In the genomic region with DNA sequence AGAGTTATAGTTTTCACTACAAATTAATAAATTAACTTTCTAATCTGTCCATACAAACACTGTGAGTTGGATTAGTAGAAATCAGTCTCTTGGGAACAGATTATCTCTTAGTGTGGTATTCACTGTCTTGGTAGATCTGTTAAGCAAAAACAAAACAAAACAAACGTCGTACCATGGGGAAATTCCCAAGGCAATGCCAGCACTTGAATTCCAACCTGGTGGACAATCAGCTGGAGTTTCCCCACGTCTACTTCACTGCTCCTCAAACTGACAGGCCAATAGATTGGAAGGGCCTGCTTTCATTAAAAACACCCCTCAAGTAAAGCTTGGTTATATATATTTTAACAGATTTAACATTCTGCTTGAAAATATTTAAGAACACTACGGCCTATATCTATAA, we compare ENCODE assay signal across 18 cellular contexts. TPM values are rescaled to one million over a fixed set of nuclear protein-coding genes. Genes with fewer than 3 reads are reported as not detected.
A peak's percentile ranks its signal among the peaks of the same experiment; 100 is the strongest.
DNase-seq lines count a peak whose midpoint lies in the region; ATAC-seq and TF ChIP-seq lines count a peak whose summit lies in the region.
"Had no signal": no experiment of that assay in that cellular context is flagged by ENCODE, and none has a peak within 500 bp of the region (broad histone marks: within the 10 kb centered on the region; RNA-seq: fewer than 3 reads in every experiment).

No MANE protein-coding gene starts in this region.

- WGBS in testis, 2 donors = 42 to 58% methylated on average over 4 of the region's 4 CpGs

- H3K9me3 ChIP-seq in adipocyte (ENCODE audit: control insufficient read depth, low read length) = no peaks in the 10 kb centered on the region
- H3K9me3 ChIP-seq in testis = no peaks in the 10 kb centered on the region
- H3K9me3 ChIP-seq: BE2C, SJSA1 had no signal

- H3K9ac ChIP-seq in adipocyte (ENCODE audit: low read length) = no peak overlapping the region

- peaks cover 65% of the 10 kb centered on the region for H3K36me3 ChIP-seq in adipocyte (ENCODE audit: control insufficient read depth, insufficient read depth, low read length, severe bottlenecking)
- no peaks in the 10 kb centered on the region for H3K36me3 ChIP-seq in testis (ENCODE audit: low read depth, missing control alignments)

- no peak for TF ChIP-seq POLR2A in testis (IDR thresholded peaks at IDR 0.05)

- H3K27ac ChIP-seq in testis = no peak overlapping the region
- H3K27ac ChIP-seq: HL-60, RWPE1, SJSA1 had no signal

- peak; percentile 11 for DNase-seq in Daoy (ENCODE audit: low read depth)
- peak; percentile 19 for DNase-seq in adipocyte (ENCODE audit: low read depth)
- DNase-seq in epithelial cell of proximal tubule (ENCODE audit: low read depth) = peak; percentile 38
- DNase-seq in pulmonary artery endothelial cell (ENCODE audit: low read depth, low spot score) = peak; percentile 3
- no peak for DNase-seq in testis
- no peak for DNase-seq in NCI-H510A treated with DMSO at 0.1 percent for 48 hours (lab: John Stamatoyannopoulos, UW)
- DNase-seq: BE2C; CD4-positive, alpha-beta T cell; H9; NCI-H1105; NCI-H187; NCI-H345; NCI-H526 treated with DMSO at 0.1 percent for 48 hours; OCI-M1 had no signal

- ATAC-seq in HG02885 (IDR thresholded peaks at IDR 0.05; ENCODE audit: poor library complexity, unreplicated experiment) = no peak

- TF ChIP-seq CTCF in epithelial cell of proximal tubule (conservative IDR thresholded peaks at IDR 0.05; ENCODE audit: low read depth, low read length) (no peak), testis (IDR thresholded peaks at IDR 0.05) (no peak)

- intact Hi-C loops in testis (cut with DNase I; ENCODE audit: low total_unique reads) = no loop called here

- H3K4me3 ChIP-seq in adipocyte (ENCODE audit: low read length) (no peak overlapping the region), epithelial cell of proximal tubule (ENCODE audit: low read depth, low read length) (no peak overlapping the region), testis (no peak overlapping the region)
- H3K4me3 ChIP-seq: SJSA1 had no signal

- H3K4me1 ChIP-seq in adipocyte (ENCODE audit: control insufficient read depth, insufficient read depth, low read length) (peaks cover 12% of the 10 kb centered on the region), testis (no peaks in the 10 kb centered on the region)
- H3K4me1 ChIP-seq: BE2C had no signal

- H3K27me3 ChIP-seq in adipocyte (replicated peaks; ENCODE audit: control insufficient read depth, insufficient read depth, low read length) (no peaks in the 10 kb centered on the region), testis (no peaks in the 10 kb centered on the region)
- H3K27me3 ChIP-seq: BE2C, SJSA1 had no signal

RNA-seq across cellular contexts. Expression of a gene that starts 31.9 kb away (rescaled TPM):
- total RNA-seq in Daoy (2014; rRNA removed; shearing (Covaris generic)) = 31.9 and 41.6 TPM in 2 replicates
- total RNA-seq in epithelial cell of proximal tubule (6.3 and 13.8 TPM in 2 replicates), pulmonary artery endothelial cell (14.0 and 23.2 TPM in 2 replicates), testis (10 to 100 TPM; 44.7 to 47.6 TPM)
- polyA plus RNA-seq in testis (ENCODE audit: insufficient read depth, low read depth, low replicate concordance) = 20.0 TPM

RNA-seq across cellular contexts. Expression of a gene that starts 32.0 kb away (rescaled TPM):
- total RNA-seq in Daoy (2014; rRNA removed; shearing (Covaris generic)) = 105 and 106 TPM in 2 replicates
- total RNA-seq in epithelial cell of proximal tubule = 15.0 and 16.9 TPM in 2 replicates
- 37.4 and 51.2 TPM in 2 replicates for total RNA-seq in pulmonary artery endothelial cell
- total RNA-seq in testis = 10 to 100 TPM; 15.6 to 21.9 TPM
- polyA plus RNA-seq in testis (ENCODE audit: insufficient read depth, low read depth, low replicate concordance) = 34.4 TPM

Comparison
In these comparisons a context has a peak if more than half of its experiments do, and no peak if none do; other contexts are left out.
1. DNase-seq: peak in Daoy (single experiment), adipocyte (single experiment), epithelial cell of proximal tubule (single experiment) and pulmonary artery endothelial cell (single experiment); none in testis (single experiment) and NCI-H510A treated with DMSO at 0.1 percent for 48 hours (single experiment).